ENCODE assay signal across 27 cellular contexts in genomic region chr1:40017951-40018575, GRCh38. TPM values are rescaled to one million over a fixed set of nuclear protein-coding genes. Genes with fewer than 3 reads are reported as not detected.
DNase-seq lines count a peak whose midpoint lies in the region; ATAC-seq, FAIRE-seq and TF ChIP-seq lines count a peak whose summit lies in the region.
"Had no signal": no experiment of that assay in that cellular context is flagged by ENCODE, and none has a peak within 500 bp of the region (broad histone marks: within the 10 kb centered on the region; RNA-seq: fewer than 3 reads in every experiment).

No MANE protein-coding gene starts in this region.

- no peak overlapping the region for H3K27ac ChIP-seq in HepG2 (ENCODE audit: extremely low read length, insufficient read depth, low read length)
- no peak overlapping the region for H3K27ac ChIP-seq in right lobe of liver
- no peak overlapping the region for H3K27ac ChIP-seq in brain microvascular endothelial cell
- H3K27ac ChIP-seq: psoas muscle, stomach had no signal

- H3K9ac ChIP-seq in HepG2 (ENCODE audit: insufficient read depth, low read depth, low read length): no peak overlapping the region

- H3K79me2 ChIP-seq in HepG2 (ENCODE audit: insufficient read depth, low read length): no peaks in the 10 kb centered on the region

- no peaks in the 10 kb centered on the region for H3K36me3 ChIP-seq in HepG2 (replicated peaks in 1 of 2; ENCODE audit: control insufficient read depth in 1 of 2, insufficient read depth in 2 of 2, low read length in 2 of 2)
- H3K36me3 ChIP-seq in right lobe of liver: no peaks in the 10 kb centered on the region
- no peaks in the 10 kb centered on the region for H3K36me3 ChIP-seq in brain microvascular endothelial cell (replicated peaks)
- no peaks in the 10 kb centered on the region for H3K36me3 ChIP-seq in HAP-1 (replicated peaks)
- H3K36me3 ChIP-seq: stomach had no signal

- DNase-seq in HepG2 (ENCODE audit: low spot score) (no peak), right lobe of liver (no peak), NAMALWA (ENCODE audit: low spot score) (peak; percentile 34), brain microvascular endothelial cell (no peak), HAP-1 (ENCODE audit: low spot score in 2 of 2) (no peak), 8988T (no peak), activated gamma-delta T cell treated with Interleukin-2 at 50 U/mL for 16 hours (no peak), cerebellar cortex (ENCODE audit: low spot score) (no peak)
- DNase-seq: ACHN; activated CD4-positive, alpha-beta T cell treated with anti-CD3 and anti-CD28 coated beads, Interleukin-2, amount 10 ng/mL, durations not matched to agents 24 days and 14 days; activated CD8-positive, alpha-beta memory T cell treated with anti-CD3 and anti-CD28 coated beads for 24 hours; activated T-cell treated with anti-CD3 and anti-CD28 coated beads for 4 hours; amniotic stem cell; CD4-positive, alpha-beta memory T cell; left cardiac atrium; NCI-H1048; NCI-H1694; NCI-H2171; occipital lobe; psoas muscle; SIG-M5; stimulated activated CD4-positive, alpha-beta T cell treated with anti-CD3 and anti-CD28 coated beads, Interleukin-4, amount 100 ng/mL, for 1 hour; stomach; T-helper 9 cell had no signal

- 1% methylated on average over 5 of the region's 5 CpGs for WGBS in HepG2 (ENCODE audit: low lambda C conversion rate)
- WGBS in right lobe of liver (ENCODE audit: insufficient coverage, low coverage, low lambda C conversion rate, missing lambda C conversion rate): 51% methylated on average over 5 of the region's 5 CpGs

- H3K4me3 ChIP-seq in HepG2 (replicated peaks in 1 of 3; ENCODE audit: insufficient read depth in 1 of 3, low read depth in 2 of 3, low read length in 3 of 3) (no peak overlapping the region), right lobe of liver (no peak overlapping the region), brain microvascular endothelial cell (ENCODE audit: low read depth, low read length) (no peak overlapping the region), HAP-1 (no peak overlapping the region)
- H3K4me3 ChIP-seq: psoas muscle, stomach had no signal

- H3K4me2 ChIP-seq in HepG2 (ENCODE audit: low read depth, low read length): no peak overlapping the region

- ATAC-seq in HepG2 (peak; percentile 63; the same call in 2 of the 3 replicates), right lobe of liver (no peak)
- ATAC-seq: left cardiac atrium; natural killer cell treated with Interleukin-12 subunit alpha and Interleukin-12 subunit beta and Interleukin-15 and Interleukin-18, amount 100 ng/mL, for 72 hours; psoas muscle had no signal

- no peak for TF ChIP-seq CTCF in HepG2 (CRISPR knock-in tag; IDR thresholded peaks at IDR 0.05)
- TF ChIP-seq CTCF in right lobe of liver (IDR thresholded peaks at IDR 0.05): no peak
- peak; percentile 19 for TF ChIP-seq CTCF in brain microvascular endothelial cell (IDR thresholded peaks at IDR 0.05; ENCODE audit: low read depth, low read length, missing control alignments)

- TF ChIP-seq EP300 in HepG2 (IDR thresholded peaks at IDR 0.05; ENCODE audit: low read depth in 2 of 2, low read length in 2 of 2): no peak
- no peak for TF ChIP-seq EP300 in HepG2 (CRISPR knock-in tag; IDR thresholded peaks at IDR 0.05; ENCODE audit: borderline replicate concordance)

- TF ChIP-seq POLR2A in HepG2 (IDR thresholded peaks at IDR 0.05; ENCODE audit: insufficient read depth in 1 of 2, low read depth in 2 of 2, low read length in 2 of 2) (no peak), right lobe of liver (IDR thresholded peaks at IDR 0.05) (no peak)

- H4K20me1 ChIP-seq in HepG2 (ENCODE audit: insufficient read depth, low read length): no peaks in the 10 kb centered on the region

- H3K9me3 ChIP-seq in HepG2 (ENCODE audit: low read length) (no peaks in the 10 kb centered on the region), right lobe of liver (no peaks in the 10 kb centered on the region), HAP-1 (0 out of 2 replicates have a peak, but pooled peaks cover 1% of the 10 kb centered on the region)
- H3K9me3 ChIP-seq: psoas muscle, stomach had no signal

- no peak overlapping the region for H2AFZ ChIP-seq in HepG2 (ENCODE audit: low read length)

- POLR2A ChIA-PET in HepG2 (lab: Yijun Ruan, JAX): no interaction called here

- intact Hi-C loops in HepG2 (cut with micrococcal nuclease; ENCODE audit: unreplicated experiment): no loop called here
- intact Hi-C loops in right lobe of liver (cut with DNase I): no loop called here

- no TSS peak for BruUV-seq in HepG2 (replicated peaks; lab: Mats Ljungman, UMichigan)

- FAIRE-seq in HepG2 (lab: Jason Lieb, UNC): no peak
- FAIRE-seq: endometrium, frontal cortex had no signal

- in situ Hi-C loops in HepG2 (cut with HindIII; ENCODE audit: extremely low pct_ligation_motif_present, low pct_unique_long_range_greater_than_20kb): no loop called here
- in situ Hi-C loops in brain microvascular endothelial cell (cut with HindIII; ENCODE audit: low pct_ligation_motif_present, low sequenced_read_pairs): no loop called here
- in situ Hi-C loops in HAP-1 (cut with MboI; ENCODE audit: low sequenced_read_pairs): no loop called here

- no peaks in the 10 kb centered on the region for H3K4me1 ChIP-seq in HepG2 (ENCODE audit: insufficient read depth, low read length)
- H3K4me1 ChIP-seq in right lobe of liver: no peaks in the 10 kb centered on the region
- no peaks in the 10 kb centered on the region for H3K4me1 ChIP-seq in HAP-1
- H3K4me1 ChIP-seq: psoas muscle, stomach had no signal

- CTCF ChIA-PET in HepG2 (lab: Yijun Ruan, JAX; ENCODE audit: low intra/inter-chr PET ratio, low total read pairs): no interaction called here

- no peak for TF ChIP-seq RAD21 in HepG2 (CRISPR knock-in tag; IDR thresholded peaks at IDR 0.05)

- no peaks in the 10 kb centered on the region for H3K27me3 ChIP-seq in HepG2 (ENCODE audit: control insufficient read depth in 1 of 2, insufficient read depth in 2 of 2, low read length in 2 of 2)
- no peaks in the 10 kb centered on the region for H3K27me3 ChIP-seq in right lobe of liver
- no peaks in the 10 kb centered on the region for H3K27me3 ChIP-seq in brain microvascular endothelial cell (replicated peaks)
- H3K27me3 ChIP-seq in HAP-1 (ENCODE audit: low read depth): no peaks in the 10 kb centered on the region
- H3K27me3 ChIP-seq: stomach had no signal

TF ChIP-seq in HepG2, 621 proteins besides CTCF, POLR2A, EP300 and RAD21 (continues in another document):
- TF ChIP-seq MXD4 (CRISPR knock-in tag; IDR thresholded peaks at IDR 0.05): no peak
- no peak for TF ChIP-seq GMEB2 (CRISPR knock-in tag; IDR thresholded peaks at IDR 0.05; ENCODE audit: low read depth)
- 0 out of 2 replicates have a peak, but pooled peaks have one; percentile 6 for TF ChIP-seq STAG1 (CRISPR knock-in tag; IDR thresholded peaks at IDR 0.05)
- TF ChIP-seq MAFK (conservative IDR thresholded peaks at IDR 0.05 in 1 of 2, IDR thresholded peaks at IDR 0.05 in 1 of 2; ENCODE audit: low read length in 2 of 2): peak; percentile 7 to 53; a peak in 1 of 4 replicates
- no peak for TF ChIP-seq ONECUT2 (CRISPR knock-in tag; IDR thresholded peaks at IDR 0.05)

RNA-seq across cellular contexts. Expression of gene CAP1, which starts 22.5 kb away (rescaled TPM):
- total RNA-seq in HepG2 (2016; rRNA removed; fragmentation: Illumina TruSeq; extraction: Trizol) (174 and 228 TPM in 2 replicates), right lobe of liver (100 to 1,000 TPM in 5 of 6 experiments, 10 to 100 TPM in 1; 93.1 to 152 (median 128) TPM)
- 20.2 and 22.6 TPM in 2 replicates for total RNA-seq in HepG2 (2016; cell fraction: cytosol; rRNA removed; fragmentation: Illumina TruSeq; extraction: Trizol; ENCODE audit: low read depth)
- total RNA-seq in HepG2 (2016; cell fraction: insoluble cytoplasmic fraction; rRNA removed; fragmentation: Illumina TruSeq; extraction: Trizol): 168 and 225 TPM in 2 replicates
- total RNA-seq in HepG2 (2016; cell fraction: membrane; rRNA removed; fragmentation: Illumina TruSeq; extraction: Trizol): 60.4 and 63.8 TPM in 2 replicates
- 78.4 and 78.5 TPM in 2 replicates for total RNA-seq in HepG2 (2016; cell fraction: nucleus; rRNA removed; fragmentation: Illumina TruSeq; extraction: Trizol)
- 166 and 195 TPM in 2 replicates for polyA plus RNA-seq in HepG2 (2011; rRNA removed)
- 133 and 166 TPM in 2 replicates for polyA plus RNA-seq in HepG2 (2011; cell fraction: cytosol; rRNA removed)
- 60.0 and 61.0 TPM in 2 replicates for polyA plus RNA-seq in HepG2 (2011; cell fraction: nucleus; rRNA removed)
- polyA plus RNA-seq in HepG2 (2012): 141 and 150 TPM in 2 replicates
- 19.7 and 20.6 TPM in 2 replicates for polyA plus RNA-seq in HepG2 (2016; cell fraction: cytosol; fragmentation: Illumina TruSeq; extraction: Trizol; ENCODE audit: low read depth)
- polyA plus RNA-seq in HepG2 (2016; cell fraction: insoluble cytoplasmic fraction; fragmentation: Illumina TruSeq; extraction: Trizol; ENCODE audit: low read depth): 216 and 228 TPM in 2 replicates
- polyA plus RNA-seq in HepG2 (2016; cell fraction: membrane; fragmentation: Illumina TruSeq; extraction: Trizol; ENCODE audit: low read depth): 43.3 and 46.3 TPM in 2 replicates
- polyA plus RNA-seq in HepG2 (2016; cell fraction: nucleus; fragmentation: Illumina TruSeq; extraction: Trizol; ENCODE audit: insufficient read depth, low read depth): 84.0 and 90.0 TPM in 2 replicates
- polyA minus RNA-seq in HepG2 (2011; rRNA and poly(A)+ RNA removed; ENCODE audit: low replicate concordance): 144 and 148 TPM in 2 replicates
- 105 and 109 TPM in 2 replicates for polyA minus RNA-seq in HepG2 (2011; cell fraction: cytosol; rRNA and poly(A)+ RNA removed)
- polyA minus RNA-seq in HepG2 (2011; cell fraction: nucleus; rRNA and poly(A)+ RNA removed): 77.9 and 90.9 TPM in 2 replicates
